1 cellular context compared by ENCODE assay signal in the genomic region with DNA sequence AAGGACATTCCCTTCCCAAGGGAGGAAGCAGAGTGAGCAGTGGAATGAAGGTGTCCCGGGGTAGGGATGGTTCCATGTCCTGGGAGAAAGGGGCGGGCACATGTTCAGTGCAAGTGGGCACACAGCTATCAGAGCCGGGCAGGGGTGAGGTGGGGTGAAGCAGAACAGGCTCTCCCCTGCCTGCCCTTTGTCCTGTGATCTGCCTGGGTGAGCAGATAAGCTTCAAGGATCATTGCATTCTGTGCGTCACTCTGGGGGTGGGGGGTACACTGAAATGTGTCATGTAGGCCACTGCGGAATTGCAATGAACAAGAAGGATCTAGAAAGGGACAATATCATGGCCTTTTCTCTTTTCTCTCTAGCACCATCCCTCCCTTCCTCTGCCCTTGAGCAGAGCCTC.
TF ChIP-seq lines count a peak whose summit lies in the region.

No MANE protein-coding gene starts in this region.

TF ChIP-seq in K562, 482 proteins besides CTCF, POLR2A, EP300 and RAD21 (continued from another document and continues in another):
- TF ChIP-seq, protein P1, sequence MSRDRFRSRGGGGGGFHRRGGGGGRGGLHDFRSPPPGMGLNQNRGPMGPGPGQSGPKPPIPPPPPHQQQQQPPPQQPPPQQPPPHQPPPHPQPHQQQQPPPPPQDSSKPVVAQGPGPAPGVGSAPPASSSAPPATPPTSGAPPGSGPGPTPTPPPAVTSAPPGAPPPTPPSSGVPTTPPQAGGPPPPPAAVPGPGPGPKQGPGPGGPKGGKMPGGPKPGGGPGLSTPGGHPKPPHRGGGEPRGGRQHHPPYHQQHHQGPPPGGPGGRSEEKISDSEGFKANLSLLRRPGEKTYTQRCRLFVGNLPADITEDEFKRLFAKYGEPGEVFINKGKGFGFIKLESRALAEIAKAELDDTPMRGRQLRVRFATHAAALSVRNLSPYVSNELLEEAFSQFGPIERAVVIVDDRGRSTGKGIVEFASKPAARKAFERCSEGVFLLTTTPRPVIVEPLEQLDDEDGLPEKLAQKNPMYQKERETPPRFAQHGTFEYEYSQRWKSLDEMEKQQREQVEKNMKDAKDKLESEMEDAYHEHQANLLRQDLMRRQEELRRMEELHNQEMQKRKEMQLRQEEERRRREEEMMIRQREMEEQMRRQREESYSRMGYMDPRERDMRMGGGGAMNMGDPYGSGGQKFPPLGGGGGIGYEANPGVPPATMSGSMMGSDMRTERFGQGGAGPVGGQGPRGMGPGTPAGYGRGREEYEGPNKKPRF (IDR thresholded peaks at IDR 0.05; ENCODE audit: low read depth, low read length) = no peak
- TF ChIP-seq ETV5 (CRISPR knock-in tag; IDR thresholded peaks at IDR 0.05; ENCODE audit: low read depth) (no peak), TFAM (CRISPR knock-in tag; conservative IDR thresholded peaks at IDR 0.05) (no peak), KDM2B (CRISPR knock-in tag; IDR thresholded peaks at IDR 0.05) (no peak), FOSL1 (tag; conservative IDR thresholded peaks at IDR 0.05) (peak; percentile 93), SMAD2 (IDR thresholded peaks at IDR 0.05; ENCODE audit: low read depth, low read length) (no peak), CBFA2T3 (IDR thresholded peaks at IDR 0.05) (peak; percentile 93), ZNF3 (CRISPR knock-in tag; IDR thresholded peaks at IDR 0.05) (no peak), HDAC2 (IDR thresholded peaks at IDR 0.05) (0 out of 2 replicates have a peak, but pooled peaks have one; percentile 48), TAF7 (tag; IDR thresholded peaks at IDR 0.05) (no peak), ZNF77 (CRISPR knock-in tag; IDR thresholded peaks at IDR 0.05) (no peak), TAL1 (IDR thresholded peaks at IDR 0.05) (peak; percentile 73), ZNF146 (CRISPR knock-in tag; IDR thresholded peaks at IDR 0.05; ENCODE audit: unreplicated experiment) (no peak), ELF2 (CRISPR knock-in tag; IDR thresholded peaks at IDR 0.05) (no peak), ZNF561 (CRISPR knock-in tag; conservative IDR thresholded peaks at IDR 0.05) (no peak), ZNF354B (CRISPR knock-in tag; IDR thresholded peaks at IDR 0.05) (no peak), TEAD4 (IDR thresholded peaks at IDR 0.05; ENCODE audit: low read length) (peak; percentile 62), TEAD4 (CRISPR knock-in tag; IDR thresholded peaks at IDR 0.05; ENCODE audit: borderline replicate concordance) (no peak), NFIX (CRISPR knock-in tag; IDR thresholded peaks at IDR 0.05; ENCODE audit: low read depth) (no peak), CCNT2 (IDR thresholded peaks at IDR 0.05; ENCODE audit: borderline replicate concordance, extremely low read depth, insufficient read length, low read depth, low read length) (no peak), FOXK1 (CRISPR knock-in tag; IDR thresholded peaks at IDR 0.05; ENCODE audit: borderline replicate concordance) (no peak), MEF2D (tag; conservative IDR thresholded peaks at IDR 0.05; ENCODE audit: low read depth) (no peak), RFX5 (IDR thresholded peaks at IDR 0.05; ENCODE audit: low read depth, low read length) (no peak), CBFA2T2 (conservative IDR thresholded peaks at IDR 0.05) (peak; percentile 88), POLR3G (IDR thresholded peaks at IDR 0.05; ENCODE audit: extremely low read depth, insufficient read length, insufficient replicate concordance) (no peak), HDGF (IDR thresholded peaks at IDR 0.05) (no peak), ADNP (tag; IDR thresholded peaks at IDR 0.05) (no peak), POLR2AphosphoS5 (IDR thresholded peaks at IDR 0.05; ENCODE audit: control insufficient read depth, insufficient read depth, low read depth, low read length) (peak; percentile 24; the same call in 1 of the 2 replicates), ETV6 (IDR thresholded peaks at IDR 0.05; ENCODE audit: borderline replicate concordance in 1 of 2, low read depth in 2 of 2, low read length in 1 of 2) (no peak), ETV6 (CRISPR knock-in tag; IDR thresholded peaks at IDR 0.05; ENCODE audit: borderline replicate concordance) (no peak), STAT5A (IDR thresholded peaks at IDR 0.05; ENCODE audit: borderline replicate concordance, low read length) (no peak; the same call in 1 of the 2 replicates), PYGO2 (tag; IDR thresholded peaks at IDR 0.05) (no peak), XRCC3 (IDR thresholded peaks at IDR 0.05) (no peak), TCF3 (CRISPR knock-in tag; IDR thresholded peaks at IDR 0.05) (peak; percentile 88), SIN3A (IDR thresholded peaks at IDR 0.05; ENCODE audit: borderline replicate concordance in 2 of 2, control insufficient read depth in 1 of 2, low read depth in 2 of 2, low read length in 2 of 2) (no peak), C11orf30 (IDR thresholded peaks at IDR 0.05; ENCODE audit: low read depth) (no peak), NR2C2 (CRISPR knock-in tag; IDR thresholded peaks at IDR 0.05) (no peak), NR2C2 (tag; IDR thresholded peaks at IDR 0.05) (peak; percentile 77), ZFPM2 (CRISPR knock-in tag; IDR thresholded peaks at IDR 0.05) (no peak), MAFF (IDR thresholded peaks at IDR 0.05; ENCODE audit: low read length) (no peak), XRCC5 (IDR thresholded peaks at IDR 0.05; ENCODE audit: low read depth, low read length) (no peak), SMARCA5 (IDR thresholded peaks at IDR 0.05) (no peak), HNRNPUL1 (IDR thresholded peaks at IDR 0.05; ENCODE audit: low read length) (no peak), RB1 (IDR thresholded peaks at IDR 0.05; ENCODE audit: low read depth) (no peak), TAF9B (IDR thresholded peaks at IDR 0.05; ENCODE audit: partially characterized antibody) (no peak), ZNF507 (tag; conservative IDR thresholded peaks at IDR 0.05) (no peak), ZNF584 (CRISPR knock-in tag; IDR thresholded peaks at IDR 0.05; ENCODE audit: low read depth) (no peak)
- TF ChIP-seq, protein P2, sequence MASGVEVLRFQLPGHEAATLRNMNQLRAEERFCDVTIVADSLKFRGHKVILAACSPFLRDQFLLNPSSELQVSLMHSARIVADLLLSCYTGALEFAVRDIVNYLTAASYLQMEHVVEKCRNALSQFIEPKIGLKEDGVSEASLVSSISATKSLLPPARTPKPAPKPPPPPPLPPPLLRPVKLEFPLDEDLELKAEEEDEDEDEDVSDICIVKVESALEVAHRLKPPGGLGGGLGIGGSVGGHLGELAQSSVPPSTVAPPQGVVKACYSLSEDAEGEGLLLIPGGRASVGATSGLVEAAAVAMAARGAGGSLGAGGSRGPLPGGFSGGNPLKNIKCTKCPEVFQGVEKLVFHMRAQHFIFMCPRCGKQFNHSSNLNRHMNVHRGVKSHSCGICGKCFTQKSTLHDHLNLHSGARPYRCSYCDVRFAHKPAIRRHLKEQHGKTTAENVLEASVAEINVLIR (CRISPR knock-in tag; IDR thresholded peaks at IDR 0.05) = peak; percentile 70
- TF ChIP-seq, protein P3, sequence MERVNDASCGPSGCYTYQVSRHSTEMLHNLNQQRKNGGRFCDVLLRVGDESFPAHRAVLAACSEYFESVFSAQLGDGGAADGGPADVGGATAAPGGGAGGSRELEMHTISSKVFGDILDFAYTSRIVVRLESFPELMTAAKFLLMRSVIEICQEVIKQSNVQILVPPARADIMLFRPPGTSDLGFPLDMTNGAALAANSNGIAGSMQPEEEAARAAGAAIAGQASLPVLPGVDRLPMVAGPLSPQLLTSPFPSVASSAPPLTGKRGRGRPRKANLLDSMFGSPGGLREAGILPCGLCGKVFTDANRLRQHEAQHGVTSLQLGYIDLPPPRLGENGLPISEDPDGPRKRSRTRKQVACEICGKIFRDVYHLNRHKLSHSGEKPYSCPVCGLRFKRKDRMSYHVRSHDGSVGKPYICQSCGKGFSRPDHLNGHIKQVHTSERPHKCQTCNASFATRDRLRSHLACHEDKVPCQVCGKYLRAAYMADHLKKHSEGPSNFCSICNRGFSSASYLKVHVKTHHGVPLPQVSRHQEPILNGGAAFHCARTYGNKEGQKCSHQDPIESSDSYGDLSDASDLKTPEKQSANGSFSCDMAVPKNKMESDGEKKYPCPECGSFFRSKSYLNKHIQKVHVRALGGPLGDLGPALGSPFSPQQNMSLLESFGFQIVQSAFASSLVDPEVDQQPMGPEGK (CRISPR knock-in tag; IDR thresholded peaks at IDR 0.05; ENCODE audit: borderline replicate concordance) = no peak
- TF ChIP-seq, protein P4, sequence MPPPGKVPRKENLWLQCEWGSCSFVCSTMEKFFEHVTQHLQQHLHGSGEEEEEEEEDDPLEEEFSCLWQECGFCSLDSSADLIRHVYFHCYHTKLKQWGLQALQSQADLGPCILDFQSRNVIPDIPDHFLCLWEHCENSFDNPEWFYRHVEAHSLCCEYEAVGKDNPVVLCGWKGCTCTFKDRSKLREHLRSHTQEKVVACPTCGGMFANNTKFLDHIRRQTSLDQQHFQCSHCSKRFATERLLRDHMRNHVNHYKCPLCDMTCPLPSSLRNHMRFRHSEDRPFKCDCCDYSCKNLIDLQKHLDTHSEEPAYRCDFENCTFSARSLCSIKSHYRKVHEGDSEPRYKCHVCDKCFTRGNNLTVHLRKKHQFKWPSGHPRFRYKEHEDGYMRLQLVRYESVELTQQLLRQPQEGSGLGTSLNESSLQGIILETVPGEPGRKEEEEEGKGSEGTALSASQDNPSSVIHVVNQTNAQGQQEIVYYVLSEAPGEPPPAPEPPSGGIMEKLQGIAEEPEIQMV (tag; conservative IDR thresholded peaks at IDR 0.05; ENCODE audit: low read depth) = no peak
- TF ChIP-seq, protein P5, sequence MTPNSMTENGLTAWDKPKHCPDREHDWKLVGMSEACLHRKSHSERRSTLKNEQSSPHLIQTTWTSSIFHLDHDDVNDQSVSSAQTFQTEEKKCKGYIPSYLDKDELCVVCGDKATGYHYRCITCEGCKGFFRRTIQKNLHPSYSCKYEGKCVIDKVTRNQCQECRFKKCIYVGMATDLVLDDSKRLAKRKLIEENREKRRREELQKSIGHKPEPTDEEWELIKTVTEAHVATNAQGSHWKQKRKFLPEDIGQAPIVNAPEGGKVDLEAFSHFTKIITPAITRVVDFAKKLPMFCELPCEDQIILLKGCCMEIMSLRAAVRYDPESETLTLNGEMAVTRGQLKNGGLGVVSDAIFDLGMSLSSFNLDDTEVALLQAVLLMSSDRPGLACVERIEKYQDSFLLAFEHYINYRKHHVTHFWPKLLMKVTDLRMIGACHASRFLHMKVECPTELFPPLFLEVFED (CRISPR knock-in tag; conservative IDR thresholded peaks at IDR 0.05) = peak; percentile 47; the same call in 1 of the 2 replicates
- TF ChIP-seq, protein P6, sequence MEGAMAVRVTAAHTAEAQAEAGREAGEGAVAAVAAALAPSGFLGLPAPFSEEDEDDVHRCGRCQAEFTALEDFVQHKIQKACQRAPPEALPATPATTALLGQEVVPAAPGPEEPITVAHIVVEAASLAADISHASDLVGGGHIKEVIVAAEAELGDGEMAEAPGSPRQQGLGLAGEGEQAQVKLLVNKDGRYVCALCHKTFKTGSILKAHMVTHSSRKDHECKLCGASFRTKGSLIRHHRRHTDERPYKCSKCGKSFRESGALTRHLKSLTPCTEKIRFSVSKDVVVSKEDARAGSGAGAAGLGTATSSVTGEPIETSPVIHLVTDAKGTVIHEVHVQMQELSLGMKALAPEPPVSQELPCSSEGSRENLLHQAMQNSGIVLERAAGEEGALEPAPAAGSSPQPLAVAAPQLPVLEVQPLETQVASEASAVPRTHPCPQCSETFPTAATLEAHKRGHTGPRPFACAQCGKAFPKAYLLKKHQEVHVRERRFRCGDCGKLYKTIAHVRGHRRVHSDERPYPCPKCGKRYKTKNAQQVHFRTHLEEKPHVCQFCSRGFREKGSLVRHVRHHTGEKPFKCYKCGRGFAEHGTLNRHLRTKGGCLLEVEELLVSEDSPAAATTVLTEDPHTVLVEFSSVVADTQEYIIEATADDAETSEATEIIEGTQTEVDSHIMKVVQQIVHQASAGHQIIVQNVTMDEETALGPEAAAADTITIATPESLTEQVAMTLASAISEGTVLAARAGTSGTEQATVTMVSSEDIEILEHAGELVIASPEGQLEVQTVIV (CRISPR knock-in tag; IDR thresholded peaks at IDR 0.05; ENCODE audit: borderline replicate concordance) = no peak
- TF ChIP-seq, protein P7, sequence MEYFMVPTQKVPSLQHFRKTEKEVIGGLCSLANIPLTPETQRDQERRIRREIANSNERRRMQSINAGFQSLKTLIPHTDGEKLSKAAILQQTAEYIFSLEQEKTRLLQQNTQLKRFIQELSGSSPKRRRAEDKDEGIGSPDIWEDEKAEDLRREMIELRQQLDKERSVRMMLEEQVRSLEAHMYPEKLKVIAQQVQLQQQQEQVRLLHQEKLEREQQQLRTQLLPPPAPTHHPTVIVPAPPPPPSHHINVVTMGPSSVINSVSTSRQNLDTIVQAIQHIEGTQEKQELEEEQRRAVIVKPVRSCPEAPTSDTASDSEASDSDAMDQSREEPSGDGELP (CRISPR knock-in tag; IDR thresholded peaks at IDR 0.05; ENCODE audit: borderline replicate concordance) = no peak; the same call in 1 of the 2 replicates
- TF ChIP-seq, protein P8, sequence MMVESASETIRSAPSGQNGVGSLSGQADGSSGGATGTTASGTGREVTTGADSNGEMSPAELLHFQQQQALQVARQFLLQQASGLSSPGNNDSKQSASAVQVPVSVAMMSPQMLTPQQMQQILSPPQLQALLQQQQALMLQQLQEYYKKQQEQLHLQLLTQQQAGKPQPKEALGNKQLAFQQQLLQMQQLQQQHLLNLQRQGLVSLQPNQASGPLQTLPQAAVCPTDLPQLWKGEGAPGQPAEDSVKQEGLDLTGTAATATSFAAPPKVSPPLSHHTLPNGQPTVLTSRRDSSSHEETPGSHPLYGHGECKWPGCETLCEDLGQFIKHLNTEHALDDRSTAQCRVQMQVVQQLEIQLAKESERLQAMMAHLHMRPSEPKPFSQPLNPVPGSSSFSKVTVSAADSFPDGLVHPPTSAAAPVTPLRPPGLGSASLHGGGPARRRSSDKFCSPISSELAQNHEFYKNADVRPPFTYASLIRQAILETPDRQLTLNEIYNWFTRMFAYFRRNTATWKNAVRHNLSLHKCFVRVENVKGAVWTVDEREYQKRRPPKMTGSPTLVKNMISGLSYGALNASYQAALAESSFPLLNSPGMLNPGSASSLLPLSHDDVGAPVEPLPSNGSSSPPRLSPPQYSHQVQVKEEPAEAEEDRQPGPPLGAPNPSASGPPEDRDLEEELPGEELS (CRISPR knock-in tag; IDR thresholded peaks at IDR 0.05; ENCODE audit: borderline replicate concordance) = no peak
- TF ChIP-seq, protein P9, sequence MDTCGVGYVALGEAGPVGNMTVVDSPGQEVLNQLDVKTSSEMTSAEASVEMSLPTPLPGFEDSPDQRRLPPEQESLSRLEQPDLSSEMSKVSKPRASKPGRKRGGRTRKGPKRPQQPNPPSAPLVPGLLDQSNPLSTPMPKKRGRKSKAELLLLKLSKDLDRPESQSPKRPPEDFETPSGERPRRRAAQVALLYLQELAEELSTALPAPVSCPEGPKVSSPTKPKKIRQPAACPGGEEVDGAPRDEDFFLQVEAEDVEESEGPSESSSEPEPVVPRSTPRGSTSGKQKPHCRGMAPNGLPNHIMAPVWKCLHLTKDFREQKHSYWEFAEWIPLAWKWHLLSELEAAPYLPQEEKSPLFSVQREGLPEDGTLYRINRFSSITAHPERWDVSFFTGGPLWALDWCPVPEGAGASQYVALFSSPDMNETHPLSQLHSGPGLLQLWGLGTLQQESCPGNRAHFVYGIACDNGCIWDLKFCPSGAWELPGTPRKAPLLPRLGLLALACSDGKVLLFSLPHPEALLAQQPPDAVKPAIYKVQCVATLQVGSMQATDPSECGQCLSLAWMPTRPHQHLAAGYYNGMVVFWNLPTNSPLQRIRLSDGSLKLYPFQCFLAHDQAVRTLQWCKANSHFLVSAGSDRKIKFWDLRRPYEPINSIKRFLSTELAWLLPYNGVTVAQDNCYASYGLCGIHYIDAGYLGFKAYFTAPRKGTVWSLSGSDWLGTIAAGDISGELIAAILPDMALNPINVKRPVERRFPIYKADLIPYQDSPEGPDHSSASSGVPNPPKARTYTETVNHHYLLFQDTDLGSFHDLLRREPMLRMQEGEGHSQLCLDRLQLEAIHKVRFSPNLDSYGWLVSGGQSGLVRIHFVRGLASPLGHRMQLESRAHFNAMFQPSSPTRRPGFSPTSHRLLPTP (IDR thresholded peaks at IDR 0.05; ENCODE audit: borderline replicate concordance, extremely low read depth, insufficient read length) = no peak
